16 cellular contexts compared by ENCODE assay signal in the genomic region with DNA sequence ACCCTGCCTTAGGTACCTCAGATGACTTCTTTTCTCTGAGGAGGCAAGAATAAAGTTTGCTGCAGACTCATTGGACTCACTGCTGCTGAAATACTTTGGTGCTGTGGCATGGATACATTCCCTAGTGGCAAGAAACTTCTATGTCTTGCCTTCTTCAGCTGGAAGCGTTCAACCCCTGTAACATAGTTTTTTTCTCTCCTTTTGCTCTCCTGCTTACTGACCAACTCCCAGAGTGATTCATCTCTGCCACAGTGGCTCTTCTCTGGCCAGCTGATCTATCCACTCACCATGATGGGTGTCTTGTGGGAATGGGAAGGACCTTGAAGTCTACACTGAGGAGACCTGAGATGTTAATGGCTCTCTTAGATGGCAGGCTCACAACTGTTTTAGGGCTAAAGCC.
DNase-seq lines count a peak whose midpoint lies in the region; ATAC-seq and TF ChIP-seq lines count a peak whose summit lies in the region.
"Had no signal": no experiment of that assay in that cellular context is flagged by ENCODE, and none has a peak within 500 bp of the region (broad histone marks: within the 10 kb centered on the region; RNA-seq: fewer than 3 reads in every experiment).

No MANE protein-coding gene starts in this region.

- TF ChIP-seq CTCF in left lung (IDR thresholded peaks at IDR 0.05) (no peak), coronary artery (IDR thresholded peaks at IDR 0.05) (no peak)

- ATAC-seq in left lung (peak; percentile 18), HG02798 (IDR thresholded peaks at IDR 0.05; ENCODE audit: poor library complexity, unreplicated experiment) (no peak), GM19452 (IDR thresholded peaks at IDR 0.05; ENCODE audit: unreplicated experiment) (no peak)
- ATAC-seq: A549 had no signal

- intact Hi-C loops in left lung (cut with DNase I), result no loop called here

- no peaks in the 10 kb centered on the region for H3K27me3 ChIP-seq in left lung

- H3K4me3 ChIP-seq in left lung, result no peak overlapping the region
- no peak overlapping the region for H3K4me3 ChIP-seq in coronary artery
- H3K4me3 ChIP-seq: A549, GM23248, HAP-1 had no signal

- DNase-seq in HT-29 (ENCODE audit: low spot score), result peak; percentile 60
- DNase-seq in M059J (ENCODE audit: low read depth), result peak; percentile 11
- no peak for DNase-seq in left lung
- no peak for DNase-seq in GF-D8 (lab: John Stamatoyannopoulos, UW)
- DNase-seq in coronary artery (ENCODE audit: low spot score), result no peak
- DNase-seq: AML-193; CD4-positive, alpha-beta memory T cell; DMS79; GDM1; GM23248; KG1 had no signal

- H3K36me3 ChIP-seq in left lung, result no peaks in the 10 kb centered on the region
- H3K36me3 ChIP-seq: HAP-1 had no signal

- H3K9me3 ChIP-seq in left lung, result peaks cover 0 to 44% of the 10 kb centered on the region in 2 donors
- H3K9me3 ChIP-seq: HAP-1 had no signal

- H3K4me1 ChIP-seq in left lung, result no peaks in the 10 kb centered on the region
- H3K4me1 ChIP-seq: A549, HAP-1 had no signal

- H3K27ac ChIP-seq in left lung (no peak overlapping the region), coronary artery (no peak overlapping the region)
- H3K27ac ChIP-seq: A549, GM23248, HL-60 had no signal

Comparison
In these comparisons a context has a peak if more than half of its experiments do, and no peak if none do; other contexts are left out.
1. DNase-seq: peak in HT-29 (single experiment) and M059J (single experiment); none in left lung (0 of 2), GF-D8 (single experiment) and coronary artery (single experiment).